ENCODE assay signal across 4 cellular contexts in the genomic region with DNA sequence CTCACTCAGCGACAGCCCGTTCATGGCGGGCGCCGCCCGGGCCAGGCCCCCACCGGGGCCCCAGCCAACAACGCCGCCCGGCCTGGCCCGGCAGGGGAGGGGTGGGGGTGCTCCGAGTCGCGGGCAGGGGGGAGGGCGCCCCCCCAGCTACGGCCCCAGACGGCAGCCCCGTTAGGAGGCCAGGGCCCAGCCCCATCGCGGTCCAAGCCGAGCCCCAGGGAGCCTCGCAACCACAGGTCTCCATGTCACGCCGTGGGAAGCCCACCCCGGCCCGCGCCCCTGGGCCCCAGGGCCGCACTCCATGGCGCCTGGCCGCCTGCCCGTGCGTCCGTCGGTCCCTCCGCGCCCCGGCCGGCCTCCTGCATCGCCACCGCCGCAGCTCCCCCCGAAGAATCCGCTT. TPM values are rescaled to one million over a fixed set of nuclear protein-coding genes. Genes with fewer than 3 reads are reported as not detected.
DNase-seq lines count a peak whose midpoint lies in the region; ATAC-seq and TF ChIP-seq lines count a peak whose summit lies in the region.
"Not testable (repeated sequence)": the region's sequence is repeated elsewhere in the genome, so short reads cannot be mapped to it uniquely, and the experiment has no call there.

No MANE protein-coding gene starts in this region.

- H3K27ac ChIP-seq in RWPE1, result peak overlapping the region; percentile 32; the same call in 1 of the 2 replicates

- H3K36me3 ChIP-seq in H7 (replicated peaks; ENCODE audit: control insufficient read depth, insufficient read depth, low read length), result not testable (repeated sequence)

- POLR2A ChIA-PET in RWPE1 (lab: Yijun Ruan, JAX; ENCODE audit: low non-redundant PET), result not testable (repeated sequence)

- peak overlapping the region; percentile 67 for H3K4me3 Mint-ChIP-seq in neural crest cell
- H3K4me3 Mint-ChIP-seq in stimulated activated naive CD8-positive, alpha-beta T cell treated with anti-CD3 and anti-CD28 coated beads, Interleukin-15, amount 100 ng/mL, for 72 hours, result not testable (repeated sequence)

- H3K36me3 Mint-ChIP-seq in neural crest cell (ENCODE audit: low read depth), result peaks cover 36% of the 10 kb centered on the region

- peak; percentile 32 for DNase-seq in H7
- DNase-seq in RWPE1 (ENCODE audit: low spot score); neural crest cell (ENCODE audit: low read depth, low spot score); stimulated activated naive CD8-positive, alpha-beta T cell treated with anti-CD3 and anti-CD28 coated beads, Interleukin-15, amount 100 ng/mL, for 72 hours: not testable (repeated sequence)

- not testable (repeated sequence) for TF ChIP-seq CTCF in RWPE1 (conservative IDR thresholded peaks at IDR 0.05; ENCODE audit: low read depth); neural crest cell (conservative IDR thresholded peaks at IDR 0.05)

- peaks cover 11% of the 10 kb centered on the region for H3K9me3 Mint-ChIP-seq in neural crest cell
- H3K9me3 Mint-ChIP-seq in stimulated activated naive CD8-positive, alpha-beta T cell treated with anti-CD3 and anti-CD28 coated beads, Interleukin-15, amount 100 ng/mL, for 72 hours, result peaks cover 0 to 13% of the 10 kb centered on the region in 2 donors

- not testable (repeated sequence) for H3K27ac Mint-ChIP-seq in neural crest cell (ENCODE audit: unreplicated experiment); stimulated activated naive CD8-positive, alpha-beta T cell treated with anti-CD3 and anti-CD28 coated beads, Interleukin-15, amount 100 ng/mL, for 72 hours

- not testable (repeated sequence) for H3K27me3 Mint-ChIP-seq in neural crest cell (ENCODE audit: low read depth); stimulated activated naive CD8-positive, alpha-beta T cell treated with anti-CD3 and anti-CD28 coated beads, Interleukin-15, amount 100 ng/mL, for 72 hours

- not testable (repeated sequence) for H3K27me3 ChIP-seq in H7 (ENCODE audit: control insufficient read depth, insufficient read depth, low read length)

- H3K4me1 Mint-ChIP-seq in neural crest cell, result peaks cover 35% of the 10 kb centered on the region
- H3K4me1 Mint-ChIP-seq in stimulated activated naive CD8-positive, alpha-beta T cell treated with anti-CD3 and anti-CD28 coated beads, Interleukin-15, amount 100 ng/mL, for 72 hours, result peaks cover 22% of the 10 kb centered on the region

- CTCF ChIA-PET in RWPE1 (lab: Yijun Ruan, JAX), result not testable (repeated sequence)

- H3K4me3 ChIP-seq in H7 (ENCODE audit: insufficient read depth, low read depth, low read length), result not testable (repeated sequence)

- ATAC-seq in stimulated activated naive CD8-positive, alpha-beta T cell treated with anti-CD3 and anti-CD28 coated beads, Interleukin-15, amount 100 ng/mL, for 72 hours, result peak; percentile 73

RNA-seq across cellular contexts. Expression of a gene that starts 5.8 kb away (rescaled TPM):
- total RNA-seq in H7 (2014; rRNA removed; shearing (Covaris generic)), result 76.7 and 167 TPM in 2 replicates
- 191 and 202 TPM in 2 replicates for total RNA-seq in neural crest cell

RNA-seq across cellular contexts. Expression of a gene that starts 57.4 kb away (rescaled TPM):
- 15.7 and 21.3 TPM in 2 replicates for total RNA-seq in H7 (2014; rRNA removed; shearing (Covaris generic))
- 21.4 and 26.4 TPM in 2 replicates for total RNA-seq in neural crest cell
